In the genomic region with DNA sequence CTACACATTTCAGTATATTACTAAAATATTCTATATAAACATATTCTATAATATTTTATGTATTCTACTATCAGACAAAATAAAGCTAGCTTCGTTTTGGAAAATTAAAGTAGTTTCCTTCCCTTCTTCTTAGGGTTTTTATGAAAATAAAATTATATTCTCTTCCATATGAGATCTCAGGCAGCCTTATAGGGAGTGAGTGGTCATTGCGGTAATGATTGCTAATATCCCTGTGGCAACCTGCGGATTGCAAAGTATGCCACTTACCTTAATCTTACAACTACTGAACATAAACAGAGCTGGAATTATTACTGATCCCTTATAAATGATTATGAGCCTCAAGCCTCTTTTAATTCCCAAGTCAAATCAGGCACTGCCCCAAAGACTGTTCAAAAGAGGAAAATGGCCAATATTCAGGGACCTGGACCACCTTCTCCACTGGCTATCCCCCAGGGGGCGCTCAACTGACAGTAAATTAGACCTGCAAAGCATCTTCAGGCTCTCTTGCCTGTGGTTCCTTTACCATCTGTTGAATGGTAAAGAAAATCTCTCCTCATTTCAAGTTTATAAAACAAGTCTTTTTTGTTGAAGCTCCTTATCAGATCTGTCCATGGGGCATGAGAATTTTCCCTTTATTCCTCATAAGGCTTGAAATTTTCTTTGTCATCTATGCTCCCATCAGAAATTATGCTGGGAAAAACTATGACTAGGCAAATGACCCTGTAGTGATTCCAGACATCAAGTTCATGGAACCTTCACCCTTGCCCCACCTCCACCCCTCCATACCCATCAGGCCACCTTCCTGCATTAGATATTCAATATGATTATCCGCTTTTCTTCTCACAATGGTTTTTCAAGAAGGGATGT, we compare ENCODE assay signal across 8 cellular contexts.
A peak's percentile ranks its signal among the peaks of the same experiment; 100 is the strongest.
DNase-seq lines count a peak whose midpoint lies in the region; ATAC-seq and TF ChIP-seq lines count a peak whose summit lies in the region.

No MANE protein-coding gene starts in this region.

- H3K9ac ChIP-seq in DND-41 (ENCODE audit: low read depth, low read length): no peak overlapping the region

- intact Hi-C loops in heart right ventricle (cut with DNase I): loop anchor here in 9 of 10 donors (1.0 to 10.0 kb wide), 12 partner anchors 103 to 420 kb away; partner anchors contain the start of gene CEMIP2 (in 8 of the 9)
- intact Hi-C loops in sciatic nerve (cut with DNase I): no loop called here

- H3K27me3 ChIP-seq in DND-41 (ENCODE audit: insufficient read depth, low read length, poor library complexity) (no peaks in the 10 kb centered on the region), heart right ventricle (no peaks in the 10 kb centered on the region)

- 62 to 65% methylated on average over 5 of the region's 5 CpGs for WGBS in heart right ventricle, 2 donors

- TF ChIP-seq CTCF in DND-41 (IDR thresholded peaks at IDR 0.05; ENCODE audit: borderline replicate concordance, extremely low read depth, low read length, poor library complexity, severe bottlenecking) (peak; percentile 79), LNCAP (IDR thresholded peaks at IDR 0.05) (peak; percentile 80), heart right ventricle (IDR thresholded peaks at IDR 0.05) (peak; percentile 56 to 82 (median 76))

- DNase-seq in DND-41 (peak; percentile 73), SKM-1 treated with dmso at 0.1 percent for 144 hours (lab: John Stamatoyannopoulos, UW; ENCODE audit: unreplicated experiment) (peak; percentile 27), heart right ventricle (peak; percentile 63 to 80), sciatic nerve (ENCODE audit: low spot score) (peak; percentile 84)
- DNase-seq in activated naive CD8-positive, alpha-beta T cell treated with anti-CD3 and anti-CD28 coated beads, Interleukin-2, amount 50 U/mL, for 16 hours (ENCODE audit: low read depth, low spot score): peak; percentile 70

- H3K4me2 ChIP-seq in DND-41 (ENCODE audit: insufficient read depth, low read length): no peak overlapping the region

- H4K20me1 ChIP-seq in DND-41 (ENCODE audit: insufficient read depth, low read length): no peaks in the 10 kb centered on the region

- peak; percentile 94 for ATAC-seq in DND-41 (ENCODE audit: insufficient read depth, low read depth)
- ATAC-seq in GM21723 (IDR thresholded peaks at IDR 0.05; ENCODE audit: unreplicated experiment): peak; percentile 90
- ATAC-seq in heart right ventricle: peak; percentile 58 to 91 (median 77)
- peak; percentile 54 for ATAC-seq in sciatic nerve
- ATAC-seq in GM19328 (IDR thresholded peaks at IDR 0.05; ENCODE audit: unreplicated experiment): no peak

- no peaks in the 10 kb centered on the region for H3K79me2 ChIP-seq in DND-41 (ENCODE audit: insufficient read depth, low read length)

- H3K4me3 ChIP-seq in DND-41 (ENCODE audit: low read depth in 1 of 2, low read length in 2 of 2) (no peak overlapping the region), heart right ventricle (no peak overlapping the region)

- H3K4me1 ChIP-seq in DND-41 (ENCODE audit: insufficient read depth, low read length) (no peaks in the 10 kb centered on the region), heart right ventricle (no peaks in the 10 kb centered on the region)

- H3K27ac ChIP-seq in DND-41 (ENCODE audit: low read length) (no peak overlapping the region), heart right ventricle (no peak overlapping the region)

- H3K36me3 ChIP-seq in DND-41 (ENCODE audit: insufficient read depth, low read length) (no peaks in the 10 kb centered on the region), heart right ventricle (no peaks in the 10 kb centered on the region)

- no peak overlapping the region for H2AFZ ChIP-seq in DND-41 (ENCODE audit: low read depth, low read length)

- H3K9me3 ChIP-seq in DND-41 (ENCODE audit: insufficient read depth, low read length, severe bottlenecking): no peaks in the 10 kb centered on the region
- H3K9me3 ChIP-seq in heart right ventricle: peaks cover 0 to 3% (median 0%) of the 10 kb centered on the region in 11 donors

Comparison
In these comparisons a context has a peak if more than half of its experiments do, and no peak if none do; other contexts are left out.
1. DNase-seq: peak in every context shown above with its lines; median percentile 84 in sciatic nerve; 73 in DND-41; 72 in heart right ventricle; 70 in activated naive CD8-positive, alpha-beta T cell treated with anti-CD3 and anti-CD28 coated beads, Interleukin-2, amount 50 U/mL, for 16 hours; 27 in SKM-1 treated with dmso at 0.1 percent for 144 hours.